Comparison of ENCODE assay signal across 8 cellular contexts in the genomic region with DNA sequence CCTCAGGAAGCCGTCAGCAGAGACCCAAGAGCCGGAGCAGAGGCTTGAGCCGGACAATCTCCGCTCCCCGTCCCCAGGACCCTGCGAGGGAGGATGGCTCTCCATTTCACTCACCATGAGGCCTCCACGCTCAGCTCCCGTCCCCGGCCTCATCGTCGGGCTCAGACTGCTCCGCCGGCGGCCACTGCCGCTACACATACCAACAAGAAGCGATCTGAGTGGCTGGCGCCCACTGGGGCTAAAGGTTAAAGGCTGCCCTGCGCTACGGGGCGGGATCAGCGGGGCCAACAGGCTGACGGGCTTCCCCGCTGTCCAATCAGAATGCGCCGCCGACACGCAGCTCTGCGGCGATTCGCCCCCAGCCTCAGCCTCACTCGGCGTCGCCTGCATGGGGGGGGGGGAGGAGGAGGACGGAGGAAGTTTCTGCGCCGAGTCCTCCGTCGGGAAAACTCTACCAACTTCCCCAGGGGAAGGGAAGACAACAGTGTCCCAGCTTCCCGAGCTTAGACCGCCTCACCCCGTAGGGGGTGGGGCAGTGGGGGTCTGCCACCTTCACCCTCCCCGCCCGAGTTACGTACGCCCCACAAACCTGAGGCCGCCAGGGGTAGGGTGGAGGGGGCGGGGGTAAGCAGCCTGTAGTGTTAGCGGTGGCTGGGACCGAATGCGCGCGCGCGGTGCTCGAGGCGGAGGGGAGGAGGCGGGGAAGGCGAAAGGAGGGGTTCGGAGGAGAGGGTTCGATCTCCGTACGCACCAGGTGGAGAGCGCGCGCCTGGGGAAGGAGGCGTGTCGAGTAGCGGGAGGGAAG. TPM values are rescaled to one million over a fixed set of nuclear protein-coding genes. Genes with fewer than 3 reads are reported as not detected.
DNase-seq lines count a peak whose midpoint lies in the region; ATAC-seq lines count a peak whose summit lies in the region.

A gene (minus strand): TSS at position 220 of the 805 bp plus-strand sequence. CDS start 22 bp downstream, at position 198.

- peak within 1 kb of the TSS; percentile 100 for H3K4me3 Mint-ChIP-seq in activated CD8-positive, alpha-beta memory T cell treated with anti-CD3 and anti-CD28 coated beads, Interleukin-2, amount 10 ng/mL, durations not matched to agents 7 days and 5 days

- WGBS in mesendoderm (ENCODE audit: extremely low coverage, insufficient coverage, low lambda C conversion rate), result no CpG with 5 or more reads among the region's 68 CpGs

- H3K4me1 ChIP-seq in NT2/D1 (ENCODE audit: insufficient read depth, insufficient read length) (no peaks in the 10 kb centered on the region), endocrine pancreas (ENCODE audit: control insufficient read depth, insufficient read depth, low read length) (peaks cover 20% of the 10 kb centered on the region), mesendoderm (ENCODE audit: control insufficient read depth, low read depth, low read length) (no peaks in the 10 kb centered on the region)

- CTCF ChIA-PET in activated CD8-positive, alpha-beta memory T cell treated with anti-CD3 and anti-CD28 coated beads, Interleukin-2, amount 10 ng/mL, durations not matched to agents 7 days and 5 days (lab: Charles Lee), result interaction anchor here (0.5 to 4.4 kb wide), 10 partner anchors 9 to 1306 kb away, joined by 3 to 35 read pairs (median 4); no protein-coding TSS in a partner anchor

- H3K4me3 ChIP-seq in NT2/D1 (ENCODE audit: insufficient read length, low read depth), result peak within 1 kb of the TSS; percentile 97
- H3K4me3 ChIP-seq in endocrine pancreas (ENCODE audit: control insufficient read depth, insufficient read depth, low read length), result peak within 1 kb of the TSS; percentile 96
- H3K4me3 ChIP-seq in mesendoderm (ENCODE audit: low read length), result peak within 1 kb of the TSS; percentile 85

- H3K4me1 Mint-ChIP-seq in activated CD8-positive, alpha-beta memory T cell treated with anti-CD3 and anti-CD28 coated beads, Interleukin-2, amount 10 ng/mL, durations not matched to agents 7 days and 5 days, result peaks cover 62% of the 10 kb centered on the region

- no peak within 1 kb of the TSS for H3K23ac ChIP-seq in mesendoderm (ENCODE audit: low read length)

- ATAC-seq in GM21381 (IDR thresholded peaks at IDR 0.05; ENCODE audit: unreplicated experiment), result peak; percentile 65
- peak; percentile 78 for ATAC-seq in activated CD8-positive, alpha-beta memory T cell treated with anti-CD3 and anti-CD28 coated beads, Interleukin-2, amount 10 ng/mL, durations not matched to agents 7 days and 5 days

- peak within 1 kb of the TSS; percentile 100 for H3K27ac Mint-ChIP-seq in activated CD8-positive, alpha-beta memory T cell treated with anti-CD3 and anti-CD28 coated beads, Interleukin-2, amount 10 ng/mL, durations not matched to agents 7 days and 5 days

- no peaks in the 10 kb centered on the region for H3K27me3 Mint-ChIP-seq in activated CD8-positive, alpha-beta memory T cell treated with anti-CD3 and anti-CD28 coated beads, Interleukin-2, amount 10 ng/mL, durations not matched to agents 7 days and 5 days

- H3K79me2 ChIP-seq in mesendoderm (ENCODE audit: control insufficient read depth, insufficient read depth, low read length), result peaks cover 56% of the 10 kb centered on the region

- no peaks in the 10 kb centered on the region for H3K9me3 Mint-ChIP-seq in activated CD8-positive, alpha-beta memory T cell treated with anti-CD3 and anti-CD28 coated beads, Interleukin-2, amount 10 ng/mL, durations not matched to agents 7 days and 5 days (ENCODE audit: low read depth)

- H3K9me3 ChIP-seq in NT2/D1 (ENCODE audit: insufficient read depth, low read length), result no peaks in the 10 kb centered on the region
- H3K9me3 ChIP-seq in endocrine pancreas (ENCODE audit: control insufficient read depth, low read length), result no peaks in the 10 kb centered on the region

- no peaks in the 10 kb centered on the region for H3K79me1 ChIP-seq in mesendoderm (ENCODE audit: low read length)

- H3K27me3 ChIP-seq in NT2/D1 (ENCODE audit: insufficient read depth, insufficient read length) (no peaks in the 10 kb centered on the region), endocrine pancreas (ENCODE audit: control insufficient read depth, insufficient read depth, low read length) (no peaks in the 10 kb centered on the region), mesendoderm (ENCODE audit: insufficient read depth, low read length, poor library complexity) (no peaks in the 10 kb centered on the region)

- H4K5ac ChIP-seq in mesendoderm (ENCODE audit: low read length), result peak within 1 kb of the TSS; percentile 68

- peak within 1 kb of the TSS; percentile 99 for H3K9ac ChIP-seq in NT2/D1 (ENCODE audit: insufficient read length, low read depth)
- peak within 1 kb of the TSS; percentile 100 for H3K9ac ChIP-seq in endocrine pancreas (ENCODE audit: control insufficient read depth, insufficient read depth, low read length)
- H3K9ac ChIP-seq in mesendoderm (ENCODE audit: low read length), result peak within 1 kb of the TSS; percentile 96

- no peak within 1 kb of the TSS for H2BK15ac ChIP-seq in mesendoderm (replicated peaks; ENCODE audit: low read depth)

- H3K18ac ChIP-seq in mesendoderm (ENCODE audit: low read length), result peak within 1 kb of the TSS; percentile 68

- H3K36me3 ChIP-seq in NT2/D1 (ENCODE audit: insufficient read depth, insufficient read length, low read length), result peaks cover 59% of the 10 kb centered on the region
- no peaks in the 10 kb centered on the region for H3K36me3 ChIP-seq in endocrine pancreas (ENCODE audit: control insufficient read depth, insufficient read depth, low read length)
- no peaks in the 10 kb centered on the region for H3K36me3 ChIP-seq in mesendoderm (ENCODE audit: control insufficient read depth, insufficient read depth, low read length)

- no peak within 1 kb of the TSS for H2BK120ac ChIP-seq in mesendoderm (ENCODE audit: low read depth, low read length)

- DNase-seq in COR-L47 (lab: John Stamatoyannopoulos, UW) (peak; percentile 98), HUDEP-2 (lab: John Stamatoyannopoulos, UW; ENCODE audit: unreplicated experiment in 76 of 76) (peak; percentile 71 to 99 (median 96)), NT2/D1 (ENCODE audit: low read depth, low spot score) (peak; percentile 97), mesendoderm (peak; percentile 99)
- peak; percentile 99 for DNase-seq in activated CD8-positive, alpha-beta memory T cell treated with anti-CD3 and anti-CD28 coated beads, Interleukin-2, amount 10 ng/mL, durations not matched to agents 7 days and 5 days
- peak; percentile 98 for DNase-seq in stimulated activated CD8-positive, alpha-beta memory T cell treated with anti-CD3 and anti-CD28 coated beads, Interleukin-15, amount 100 ng/mL, for 1 hour (ENCODE audit: low read depth)

- H3K56ac ChIP-seq in mesendoderm (ENCODE audit: low read length), result peak within 1 kb of the TSS; percentile 96

- H2BK5ac ChIP-seq in mesendoderm (ENCODE audit: low read length), result peak within 1 kb of the TSS; percentile 86

- H4K8ac ChIP-seq in mesendoderm (ENCODE audit: low read depth, low read length), result no peak within 1 kb of the TSS

- H3K4me2 ChIP-seq in mesendoderm (ENCODE audit: low read length), result peak within 1 kb of the TSS; percentile 53

- H3K4ac ChIP-seq in mesendoderm (ENCODE audit: low read depth, low read length), result peak within 1 kb of the TSS; percentile 89

- H3K27ac ChIP-seq in mesendoderm (ENCODE audit: low read depth, low read length), result peak within 1 kb of the TSS; percentile 92

- H3K36me3 Mint-ChIP-seq in activated CD8-positive, alpha-beta memory T cell treated with anti-CD3 and anti-CD28 coated beads, Interleukin-2, amount 10 ng/mL, durations not matched to agents 7 days and 5 days, result peaks cover 39% of the 10 kb centered on the region

- no peak within 1 kb of the TSS for H2AK5ac ChIP-seq in mesendoderm (ENCODE audit: low read length)

RNA-seq across cellular contexts. Expression of the gene that starts here (rescaled TPM):
- 100 to 1,000 TPM; 126 to 127 TPM for total RNA-seq in activated CD8-positive, alpha-beta memory T cell treated with anti-CD3 and anti-CD28 coated beads, Interleukin-2, amount 10 ng/mL, durations not matched to agents 7 days and 5 days
- polyA plus RNA-seq in mesendoderm (2013, experiment 1 of 2), result 328 TPM
- polyA plus RNA-seq in mesendoderm (2013, experiment 2 of 2), result 320 TPM

Comparison
In these comparisons a context has a peak if more than half of its experiments do, and no peak if none do; other contexts are left out.
1. Peak in every context shown above with its lines: DNase-seq, ATAC-seq, H3K4me3 ChIP-seq and H3K27ac ChIP-seq.